In the genomic region with DNA sequence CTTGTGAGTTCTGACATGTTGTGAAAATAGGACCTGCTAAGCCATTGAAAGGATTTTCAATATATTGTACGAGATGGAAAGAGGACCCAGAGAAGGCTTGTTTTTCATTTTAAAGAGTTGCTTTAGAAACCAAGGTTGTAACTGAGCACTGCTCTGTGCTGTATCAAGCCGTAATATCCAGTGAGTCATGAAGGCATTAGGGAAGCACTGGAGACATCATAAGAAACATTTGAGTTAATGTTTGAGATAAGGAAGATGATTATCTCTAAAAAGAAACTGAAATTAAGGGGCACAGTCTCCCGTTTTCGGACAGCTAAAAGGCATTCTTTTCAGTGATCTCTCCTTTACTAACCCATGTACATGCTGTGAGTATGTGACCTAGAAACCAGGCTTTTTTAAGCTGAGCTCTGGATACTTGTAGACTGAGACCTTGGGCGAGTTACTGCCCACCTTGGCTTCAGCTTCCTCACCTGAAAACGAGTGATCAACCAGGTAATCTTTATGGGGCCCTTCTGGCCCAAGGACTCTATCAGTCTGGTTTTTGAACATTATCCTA, we compare ENCODE assay signal across 1 cellular context.
TF ChIP-seq lines count a peak whose summit lies in the region.

No MANE protein-coding gene starts in this region.

TF ChIP-seq in WTC11, 78 proteins besides CTCF, POLR2A, EP300 and RAD21 (continued from another document):
- TF ChIP-seq, protein P1, sequence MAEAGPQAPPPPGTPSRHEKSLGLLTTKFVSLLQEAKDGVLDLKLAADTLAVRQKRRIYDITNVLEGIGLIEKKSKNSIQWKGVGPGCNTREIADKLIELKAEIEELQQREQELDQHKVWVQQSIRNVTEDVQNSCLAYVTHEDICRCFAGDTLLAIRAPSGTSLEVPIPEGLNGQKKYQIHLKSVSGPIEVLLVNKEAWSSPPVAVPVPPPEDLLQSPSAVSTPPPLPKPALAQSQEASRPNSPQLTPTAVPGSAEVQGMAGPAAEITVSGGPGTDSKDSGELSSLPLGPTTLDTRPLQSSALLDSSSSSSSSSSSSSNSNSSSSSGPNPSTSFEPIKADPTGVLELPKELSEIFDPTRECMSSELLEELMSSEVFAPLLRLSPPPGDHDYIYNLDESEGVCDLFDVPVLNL (CRISPR knock-in tag; IDR thresholded peaks at IDR 0.05; ENCODE audit: borderline replicate concordance, low read depth) = no peak
- TF ChIP-seq, protein P2, sequence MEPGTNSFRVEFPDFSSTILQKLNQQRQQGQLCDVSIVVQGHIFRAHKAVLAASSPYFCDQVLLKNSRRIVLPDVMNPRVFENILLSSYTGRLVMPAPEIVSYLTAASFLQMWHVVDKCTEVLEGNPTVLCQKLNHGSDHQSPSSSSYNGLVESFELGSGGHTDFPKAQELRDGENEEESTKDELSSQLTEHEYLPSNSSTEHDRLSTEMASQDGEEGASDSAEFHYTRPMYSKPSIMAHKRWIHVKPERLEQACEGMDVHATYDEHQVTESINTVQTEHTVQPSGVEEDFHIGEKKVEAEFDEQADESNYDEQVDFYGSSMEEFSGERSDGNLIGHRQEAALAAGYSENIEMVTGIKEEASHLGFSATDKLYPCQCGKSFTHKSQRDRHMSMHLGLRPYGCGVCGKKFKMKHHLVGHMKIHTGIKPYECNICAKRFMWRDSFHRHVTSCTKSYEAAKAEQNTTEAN (CRISPR knock-in tag; IDR thresholded peaks at IDR 0.05) = no peak
- TF ChIP-seq EMX1 (CRISPR knock-in tag; IDR thresholded peaks at IDR 0.05) (no peak), ZNF396 (CRISPR knock-in tag; IDR thresholded peaks at IDR 0.05; ENCODE audit: borderline replicate concordance) (no peak), GTF2I (CRISPR knock-in tag; conservative IDR thresholded peaks at IDR 0.05) (no peak)
- TF ChIP-seq, protein P3, sequence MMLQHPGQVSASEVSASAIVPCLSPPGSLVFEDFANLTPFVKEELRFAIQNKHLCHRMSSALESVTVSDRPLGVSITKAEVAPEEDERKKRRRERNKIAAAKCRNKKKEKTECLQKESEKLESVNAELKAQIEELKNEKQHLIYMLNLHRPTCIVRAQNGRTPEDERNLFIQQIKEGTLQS (CRISPR knock-in tag; conservative IDR thresholded peaks at IDR 0.05) = no peak
